In genomic region chr7:27172823-27173411, GRCh38 we compare ENCODE assay signal across 8 cellular contexts. TPM values are rescaled to one million over a fixed set of nuclear protein-coding genes. Genes with fewer than 3 reads are reported as not detected.
DNase-seq lines count a peak whose midpoint lies in the region; ATAC-seq, FAIRE-seq and TF ChIP-seq lines count a peak whose summit lies in the region.

No MANE protein-coding gene starts in this region.

- H3K9me3 ChIP-seq in adrenal gland (replicated peaks in 1 of 3) (no peaks in the 10 kb centered on the region), mesenchymal stem cell (ENCODE audit: control insufficient read depth, low read length) (no peaks in the 10 kb centered on the region)

- intact Hi-C loops in adrenal gland (cut with DNase I), result no loop called here

- H3K79me1 ChIP-seq in mesenchymal stem cell (replicated peaks; ENCODE audit: low read length, poor library complexity, severe bottlenecking), result no peaks in the 10 kb centered on the region

- peak overlapping the region; percentile 60 for H3K4me2 ChIP-seq in mesenchymal stem cell (ENCODE audit: low read length, poor library complexity, severe bottlenecking)

- H3K14ac ChIP-seq in mesenchymal stem cell (ENCODE audit: low read length in 2 of 2), result peak overlapping the region in 1 of 2 experiments; percentile 95

- H4K8ac ChIP-seq in mesenchymal stem cell (ENCODE audit: low read length), result peak overlapping the region; percentile 95

- H3K4me3 ChIP-seq in adrenal gland, result peak overlapping the region in 2 of 4 donors; percentile 39 to 66
- peak overlapping the region; percentile 58 to 92 for H3K4me3 ChIP-seq in mesenchymal stem cell (ENCODE audit: insufficient read depth in 1 of 2, low read depth in 1 of 2, low read length in 2 of 2)

- in situ Hi-C loops in Caki2 (cut with HindIII; ENCODE audit: low pct_unique_long_range_greater_than_20kb, low sequenced_read_pairs), result no loop called here

- peak in 1 of 2 donors; percentile 31 for TF ChIP-seq POLR2A in adrenal gland (IDR thresholded peaks at IDR 0.05)

- no peak for TF ChIP-seq CTCF in adrenal gland (IDR thresholded peaks at IDR 0.05)

- H2AK5ac ChIP-seq in mesenchymal stem cell (ENCODE audit: low read length, severe bottlenecking), result peak overlapping the region; percentile 83

- H3K27me3 ChIP-seq in adrenal gland (peaks cover 52% of the 10 kb centered on the region), mesenchymal stem cell (ENCODE audit: control insufficient read depth in 1 of 2, insufficient read depth in 1 of 2, low read length in 2 of 2) (peaks cover 0 to 8% of the 10 kb centered on the region in 2 experiments)

- H3K4ac ChIP-seq in mesenchymal stem cell (ENCODE audit: low read depth in 1 of 2, low read length in 2 of 2), result peak overlapping the region; percentile 54 to 59

- no peak for ATAC-seq in GM21529 (IDR thresholded peaks at IDR 0.05; ENCODE audit: unreplicated experiment)

- peak overlapping the region; percentile 89 for H4K91ac ChIP-seq in mesenchymal stem cell (ENCODE audit: low read length)

- peak overlapping the region; percentile 96 for H2BK120ac ChIP-seq in mesenchymal stem cell (ENCODE audit: low read depth, low read length)

- peak overlapping the region; percentile 64 to 90 for H3K18ac ChIP-seq in mesenchymal stem cell (ENCODE audit: low read depth in 1 of 2, low read length in 2 of 2)

- H2BK5ac ChIP-seq in mesenchymal stem cell (ENCODE audit: low read depth, low read length, poor library complexity, severe bottlenecking), result peak overlapping the region; percentile 77

- H3K27ac ChIP-seq in adrenal gland, result peak overlapping the region in 4 of 5 donors; percentile 65 to 89 (median 82)
- H3K27ac ChIP-seq in mesenchymal stem cell (ENCODE audit: low read length, poor library complexity, severe bottlenecking), result peak overlapping the region; percentile 91

- H2AFZ ChIP-seq in mesenchymal stem cell (ENCODE audit: low read depth, low read length), result no peak overlapping the region

- WGBS in adrenal gland, 4 donors, result 3 to 20% (median 3%) methylated on average over 13 to 40 of the region's 40 CpGs
- WGBS in mesenchymal stem cell, result 1% methylated on average over 40 of the region's 40 CpGs

- H3K23ac ChIP-seq in mesenchymal stem cell (ENCODE audit: low read length in 2 of 2), result peak overlapping the region in 1 of 2 experiments; percentile 50

- H3K4me1 ChIP-seq in adrenal gland (replicated peaks in 1 of 2) (peaks cover 16 to 17% of the 10 kb centered on the region in 2 donors), mesenchymal stem cell (ENCODE audit: control insufficient read depth, insufficient read depth, low read depth, low read length) (no peaks in the 10 kb centered on the region)

- DNase-seq in Caki2 (ENCODE audit: low read depth) (peak; percentile 87), Kasumi-1 (lab: John Stamatoyannopoulos, UW) (peak; percentile 60 to 67), adrenal gland (peak; percentile 57 to 80 (median 75)), mesenchymal stem cell (peak; percentile 60), urothelium cell line (ENCODE audit: low spot score) (peak; percentile 67), cerebellar nuclear complex (lab: John Stamatoyannopoulos, UW) (no peak), hypothalamus (lab: John Stamatoyannopoulos, UW) (no peak)

- peak; percentile 86 for FAIRE-seq in urothelium cell line (lab: Jason Lieb, UNC)

- H3K36me3 ChIP-seq in adrenal gland (replicated peaks in 1 of 2) (no peaks in the 10 kb centered on the region), mesenchymal stem cell (ENCODE audit: control insufficient read depth in 1 of 2, insufficient read depth in 2 of 2, low read depth in 1 of 2, low read length in 2 of 2) (peaks cover 4 to 72% of the 10 kb centered on the region in 2 experiments)

- no peak overlapping the region for H2BK15ac ChIP-seq in mesenchymal stem cell (ENCODE audit: low read depth, poor library complexity, severe bottlenecking)

- peak overlapping the region in 1 of 2 experiments; percentile 83 for H2BK12ac ChIP-seq in mesenchymal stem cell (ENCODE audit: low read length in 2 of 2)

- peak overlapping the region; percentile 90 for H3K9ac ChIP-seq in mesenchymal stem cell (ENCODE audit: low read length)

RNA-seq across cellular contexts. Expression of gene HOXA10, which starts 1.2 kb away (rescaled TPM):
- total RNA-seq in Caki2 (2014; rRNA removed; shearing (Covaris generic); ENCODE audit: low replicate concordance), result 22.1 and 31.5 TPM in 2 replicates
- 10 to 100 TPM in 6 of 8 donors, 1 to 10 TPM in 2; 7.8 to 14.7 (median 12.2) TPM for total RNA-seq in adrenal gland
- 10 to 100 TPM in 1 of 3 donors, 1 to 10 TPM in 2; 3.8 to 14.1 (median 4.2) TPM for polyA plus RNA-seq in adrenal gland
- polyA plus RNA-seq in mesenchymal stem cell (2013, experiment 1 of 2), result 6.9 TPM
- polyA plus RNA-seq in mesenchymal stem cell (2013, experiment 2 of 2), result 7.1 TPM

RNA-seq across cellular contexts. Expression of gene HOXA9, which starts 7.6 kb away (rescaled TPM):
- total RNA-seq in Caki2 (2014; rRNA removed; shearing (Covaris generic); ENCODE audit: low replicate concordance), result 46.9 and 62.2 TPM in 2 replicates
- total RNA-seq in adrenal gland, result 10 to 100 TPM in 6 of 8 donors, 1 to 10 TPM in 2; 7.7 to 20.1 (median 12.6) TPM
- polyA plus RNA-seq in adrenal gland, result 10 to 100 TPM in 1 of 3 donors, 1 to 10 TPM in 2; 2.7 to 26.7 (median 4.4) TPM
- polyA plus RNA-seq in mesenchymal stem cell (2013, experiment 1 of 2), result 9.8 TPM
- polyA plus RNA-seq in mesenchymal stem cell (2013, experiment 2 of 2), result 9.8 TPM

RNA-seq across cellular contexts. Expression of gene HOXA11, which starts 12.1 kb away (rescaled TPM):
- total RNA-seq in Caki2 (2014; rRNA removed; shearing (Covaris generic); ENCODE audit: low replicate concordance), result not detected in 2 replicates
- total RNA-seq in adrenal gland, result 1 to 10 TPM in 5 of 8 donors, under 1 TPM in 2, not detected in 1; 0.13 to 2.4 (median 1.2) TPM
- 1 to 10 TPM in 1 of 3 donors, under 1 TPM in 2; 0.20 to 3.0 (median 0.40) TPM for polyA plus RNA-seq in adrenal gland
- 1.4 TPM for polyA plus RNA-seq in mesenchymal stem cell (2013, experiment 1 of 2)
- polyA plus RNA-seq in mesenchymal stem cell (2013, experiment 2 of 2), result 1.3 TPM

RNA-seq across cellular contexts. Expression of gene HOXA7, which starts 16.4 kb away (rescaled TPM):
- 5.1 TPM in 1 of 2 replicates, not detected in the other for total RNA-seq in Caki2 (2014; rRNA removed; shearing (Covaris generic); ENCODE audit: low replicate concordance)
- total RNA-seq in adrenal gland, result 10 to 100 TPM; 21.3 to 39.1 (median 24.9) TPM
- polyA plus RNA-seq in adrenal gland, result 10 to 100 TPM in 2 of 3 donors, 1 to 10 TPM in 1; 9.7 to 25.3 (median 12.4) TPM
- 3.1 TPM for polyA plus RNA-seq in mesenchymal stem cell (2013, experiment 1 of 2)
- 3.2 TPM for polyA plus RNA-seq in mesenchymal stem cell (2013, experiment 2 of 2)

RNA-seq across cellular contexts. Expression of gene HOXA3, which starts 20.5 kb away (rescaled TPM):
- 3.3 and 32.9 TPM in 2 replicates for total RNA-seq in Caki2 (2014; rRNA removed; shearing (Covaris generic); ENCODE audit: low replicate concordance)
- total RNA-seq in adrenal gland, result 10 to 100 TPM in 2 of 8 donors, 1 to 10 TPM in 6; 2.3 to 32.7 (median 4.8) TPM
- polyA plus RNA-seq in adrenal gland, result 1 to 10 TPM; 1.0 to 3.7 (median 2.8) TPM
- polyA plus RNA-seq in mesenchymal stem cell (2013, experiment 1 of 2), result 0.39 TPM
- 0.51 TPM for polyA plus RNA-seq in mesenchymal stem cell (2013, experiment 2 of 2)

Comparison
In these comparisons a context has a peak if more than half of its experiments do, and no peak if none do; other contexts are left out.
1. DNase-seq: peak in Caki2 (single experiment), Kasumi-1 (2 of 2), adrenal gland (7 of 7), mesenchymal stem cell (single experiment) and urothelium cell line (single experiment); none in cerebellar nuclear complex (0 of 2) and hypothalamus (0 of 51).